8 cellular contexts compared by ENCODE assay signal in the genomic region with DNA sequence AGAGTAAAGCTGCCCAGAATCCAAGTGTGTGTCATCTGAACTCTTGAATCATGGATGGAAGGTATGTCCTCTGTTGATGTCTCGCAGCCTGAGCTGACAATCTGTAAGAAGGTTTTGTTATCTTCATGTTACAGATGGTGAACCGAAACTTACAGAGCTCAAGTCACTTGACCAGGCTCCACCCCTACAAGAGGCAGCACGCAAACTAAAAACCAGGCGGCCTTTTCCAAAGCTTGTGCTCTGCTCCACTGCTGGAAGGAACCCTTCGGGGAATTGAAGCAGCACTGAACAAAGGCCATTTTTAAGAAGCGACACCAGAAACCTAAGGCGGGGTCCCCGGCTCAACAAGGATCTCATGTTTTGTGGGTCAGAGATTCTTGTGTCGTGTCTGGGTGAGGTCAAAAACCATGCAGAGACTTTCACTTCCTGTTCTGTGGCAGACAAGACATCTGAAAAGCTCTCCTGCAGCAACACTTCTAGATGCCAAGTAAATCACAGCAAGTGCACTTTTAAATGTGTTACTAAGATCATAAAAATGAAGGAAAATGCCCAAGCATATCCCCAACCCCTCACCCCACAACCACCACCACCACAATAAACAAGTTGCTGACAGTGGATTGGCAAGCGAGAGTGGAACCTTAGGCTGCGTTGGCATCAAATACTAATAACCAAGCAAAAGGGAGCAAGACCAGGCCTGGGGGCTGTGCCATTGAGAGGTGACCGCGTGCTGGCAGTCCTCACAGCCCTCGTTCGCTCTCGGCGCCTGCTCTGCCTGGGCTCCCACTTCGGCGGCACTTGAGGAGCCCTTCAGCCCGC. TPM values are rescaled to one million over a fixed set of nuclear protein-coding genes. Genes with fewer than 3 reads are reported as not detected.
DNase-seq lines count a peak whose midpoint lies in the region; ATAC-seq and TF ChIP-seq lines count a peak whose summit lies in the region.

No MANE protein-coding gene starts in this region.

- peaks cover 6% of the 10 kb centered on the region for H3K27me3 Mint-ChIP-seq in CD4-positive, alpha-beta T cell
- H3K27me3 Mint-ChIP-seq in activated CD8-positive, alpha-beta memory T cell treated with anti-CD3 and anti-CD28 coated beads, Interleukin-2, amount 10 ng/mL, durations not matched to agents 7 days and 5 days, result peaks cover 24% of the 10 kb centered on the region
- H3K27me3 Mint-ChIP-seq in natural killer cell treated with Interleukin-12 subunit alpha and Interleukin-12 subunit beta and Interleukin-15 and Interleukin-18, amount 100 ng/mL, for 72 hours, result peaks cover 4 to 14% of the 10 kb centered on the region in 2 donors

- peak overlapping the region; percentile 92 for H3K27ac Mint-ChIP-seq in CD4-positive, alpha-beta T cell
- H3K27ac Mint-ChIP-seq in activated CD8-positive, alpha-beta memory T cell treated with anti-CD3 and anti-CD28 coated beads, Interleukin-2, amount 10 ng/mL, durations not matched to agents 7 days and 5 days, result peak overlapping the region; percentile 89
- H3K27ac Mint-ChIP-seq in natural killer cell treated with Interleukin-12 subunit alpha and Interleukin-12 subunit beta and Interleukin-15 and Interleukin-18, amount 100 ng/mL, for 72 hours, result peak overlapping the region; percentile 72 to 75

- intact Hi-C loops in CD4-positive, alpha-beta T cell (cut with DNase I, micrococcal nuclease), result loop anchor here in 1 of 2 experiments (2.0 kb wide), 1 partner anchor 28 kb away; the partner anchor contains the start of gene NQO2

- CTCF ChIA-PET in CD4-positive, alpha-beta T cell (lab: Charles Lee), result interaction anchor here (0.8 to 4.4 kb wide), 4 partner anchors 25 to 149 kb away, joined by 3 to 29 read pairs (median 4); no protein-coding TSS in a partner anchor
- CTCF ChIA-PET in activated CD8-positive, alpha-beta memory T cell treated with anti-CD3 and anti-CD28 coated beads, Interleukin-2, amount 10 ng/mL, durations not matched to agents 7 days and 5 days (lab: Charles Lee), result interaction anchor here (0.8 to 6.0 kb wide), 6 partner anchors 9 to 37 kb away, joined by 3 to 56 read pairs (median 6); partner anchors contain the start of gene NQO2

- peaks cover 62% of the 10 kb centered on the region for H3K4me1 Mint-ChIP-seq in CD4-positive, alpha-beta T cell (ENCODE audit: low read depth)
- H3K4me1 Mint-ChIP-seq in activated CD8-positive, alpha-beta memory T cell treated with anti-CD3 and anti-CD28 coated beads, Interleukin-2, amount 10 ng/mL, durations not matched to agents 7 days and 5 days, result peaks cover 56% of the 10 kb centered on the region
- H3K4me1 Mint-ChIP-seq in natural killer cell treated with Interleukin-12 subunit alpha and Interleukin-12 subunit beta and Interleukin-15 and Interleukin-18, amount 100 ng/mL, for 72 hours (ENCODE audit: low read depth in 2 of 2), result peaks cover 34 to 42% of the 10 kb centered on the region in 2 donors

- H3K27me3 ChIP-seq in CD4-positive, alpha-beta T cell (ENCODE audit: control insufficient read depth, insufficient read depth, low read length), result no peaks in the 10 kb centered on the region
- H3K27me3 ChIP-seq in MG63, result no peaks in the 10 kb centered on the region

- H3K27ac ChIP-seq in CD4-positive, alpha-beta T cell (ENCODE audit: low read depth, low read length), result peak overlapping the region; percentile 6

- no peak for TF ChIP-seq CTCF in CD4-positive, alpha-beta T cell (IDR thresholded peaks at IDR 0.05)

- H3K4me3 ChIP-seq in MG63, result no peak overlapping the region

- ATAC-seq in CD4-positive, alpha-beta T cell (ENCODE audit: poor library complexity), result peak; percentile 36
- ATAC-seq in GM19455 (IDR thresholded peaks at IDR 0.05; ENCODE audit: unreplicated experiment), result peak; percentile 75
- ATAC-seq in HG03442 (IDR thresholded peaks at IDR 0.05; ENCODE audit: unreplicated experiment), result peak; percentile 72
- no peak for ATAC-seq in activated CD8-positive, alpha-beta memory T cell treated with anti-CD3 and anti-CD28 coated beads, Interleukin-2, amount 10 ng/mL, durations not matched to agents 7 days and 5 days
- peak in 1 of 2 donors; percentile 13 for ATAC-seq in natural killer cell treated with Interleukin-12 subunit alpha and Interleukin-12 subunit beta and Interleukin-15 and Interleukin-18, amount 100 ng/mL, for 72 hours

- H3K36me3 ChIP-seq in MG63, result no peaks in the 10 kb centered on the region

- H3K9me3 Mint-ChIP-seq in CD4-positive, alpha-beta T cell, result no peaks in the 10 kb centered on the region
- H3K9me3 Mint-ChIP-seq in activated CD8-positive, alpha-beta memory T cell treated with anti-CD3 and anti-CD28 coated beads, Interleukin-2, amount 10 ng/mL, durations not matched to agents 7 days and 5 days (ENCODE audit: low read depth), result no peaks in the 10 kb centered on the region
- H3K9me3 Mint-ChIP-seq in natural killer cell treated with Interleukin-12 subunit alpha and Interleukin-12 subunit beta and Interleukin-15 and Interleukin-18, amount 100 ng/mL, for 72 hours, result no peaks in the 10 kb centered on the region

- peak overlapping the region; percentile 76 for H3K4me3 Mint-ChIP-seq in CD4-positive, alpha-beta T cell
- H3K4me3 Mint-ChIP-seq in activated CD8-positive, alpha-beta memory T cell treated with anti-CD3 and anti-CD28 coated beads, Interleukin-2, amount 10 ng/mL, durations not matched to agents 7 days and 5 days, result peak overlapping the region; percentile 45
- peak overlapping the region; percentile 74 for H3K4me3 Mint-ChIP-seq in natural killer cell treated with Interleukin-12 subunit alpha and Interleukin-12 subunit beta and Interleukin-15 and Interleukin-18, amount 100 ng/mL, for 72 hours

- POLR2A ChIA-PET in CD4-positive, alpha-beta T cell (lab: Charles Lee), result interaction anchor here (0.7 to 8.9 kb wide), 22 partner anchors 9 to 261 kb away, joined by 3 to 82 read pairs (median 6); partner anchors contain the start of genes NQO2, RIPK1, SERPINB1 and TUBB2A

- DNase-seq in CD4-positive, alpha-beta T cell, result peak; percentile 15 to 59 (median 31)
- DNase-seq in activated CD8-positive, alpha-beta memory T cell treated with anti-CD3 and anti-CD28 coated beads, Interleukin-2, amount 10 ng/mL, durations not matched to agents 7 days and 5 days, result peak; percentile 77
- no peak for DNase-seq in natural killer cell treated with Interleukin-12 subunit alpha and Interleukin-12 subunit beta and Interleukin-15 and Interleukin-18, amount 100 ng/mL, for 72 hours (ENCODE audit: low spot score)
- DNase-seq in hepatic stellate cell (ENCODE audit: low spot score) (no peak), MG63 (no peak), NCI-H2029 (lab: John Stamatoyannopoulos, UW) (no peak)

- no peaks in the 10 kb centered on the region for H3K9me3 ChIP-seq in CD4-positive, alpha-beta T cell (ENCODE audit: control insufficient read depth, low read length)
- H3K9me3 ChIP-seq in MG63, result no peaks in the 10 kb centered on the region

- peaks cover 5% of the 10 kb centered on the region for H3K36me3 Mint-ChIP-seq in CD4-positive, alpha-beta T cell (ENCODE audit: low read depth)
- peaks cover 12% of the 10 kb centered on the region for H3K36me3 Mint-ChIP-seq in activated CD8-positive, alpha-beta memory T cell treated with anti-CD3 and anti-CD28 coated beads, Interleukin-2, amount 10 ng/mL, durations not matched to agents 7 days and 5 days
- no peaks in the 10 kb centered on the region for H3K36me3 Mint-ChIP-seq in natural killer cell treated with Interleukin-12 subunit alpha and Interleukin-12 subunit beta and Interleukin-15 and Interleukin-18, amount 100 ng/mL, for 72 hours

RNA-seq across cellular contexts. Expression of gene NQO2, which starts 27.3 kb away (rescaled TPM):
- total RNA-seq in CD4-positive, alpha-beta T cell, result 1 to 10 TPM; 6.7 to 7.7 TPM
- total RNA-seq in activated CD8-positive, alpha-beta memory T cell treated with anti-CD3 and anti-CD28 coated beads, Interleukin-2, amount 10 ng/mL, durations not matched to agents 7 days and 5 days, result 10 to 100 TPM; 11.9 to 14.5 TPM
- 10 to 100 TPM; 18.0 to 35.1 TPM for total RNA-seq in natural killer cell treated with Interleukin-12 subunit alpha and Interleukin-12 subunit beta and Interleukin-15 and Interleukin-18, amount 100 ng/mL, for 72 hours
- 4.2 and 17.6 TPM in 2 replicates for total RNA-seq in MG63 (2014; rRNA removed; shearing (Covaris generic); ENCODE audit: low replicate concordance)

RNA-seq across cellular contexts. Expression of gene RIPK1, which starts 41.3 kb away (rescaled TPM):
- total RNA-seq in CD4-positive, alpha-beta T cell, result 10 to 100 TPM; 17.2 to 17.3 TPM
- 10 to 100 TPM; 26.6 to 29.6 TPM for total RNA-seq in activated CD8-positive, alpha-beta memory T cell treated with anti-CD3 and anti-CD28 coated beads, Interleukin-2, amount 10 ng/mL, durations not matched to agents 7 days and 5 days
- 10 to 100 TPM; 28.2 to 41.4 TPM for total RNA-seq in natural killer cell treated with Interleukin-12 subunit alpha and Interleukin-12 subunit beta and Interleukin-15 and Interleukin-18, amount 100 ng/mL, for 72 hours
- total RNA-seq in MG63 (2014; rRNA removed; shearing (Covaris generic); ENCODE audit: low replicate concordance), result 10.1 and 12.3 TPM in 2 replicates

RNA-seq across cellular contexts. Expression of gene SERPINB6, which starts 55.7 kb away (rescaled TPM):
- total RNA-seq in CD4-positive, alpha-beta T cell, result 10 to 100 TPM; 11.0 to 11.9 TPM
- total RNA-seq in activated CD8-positive, alpha-beta memory T cell treated with anti-CD3 and anti-CD28 coated beads, Interleukin-2, amount 10 ng/mL, durations not matched to agents 7 days and 5 days, result 10 to 100 TPM; 55.2 to 56.0 TPM
- total RNA-seq in natural killer cell treated with Interleukin-12 subunit alpha and Interleukin-12 subunit beta and Interleukin-15 and Interleukin-18, amount 100 ng/mL, for 72 hours, result 100 to 1,000 TPM; 158 to 170 TPM
- total RNA-seq in MG63 (2014; rRNA removed; shearing (Covaris generic); ENCODE audit: low replicate concordance), result 45.1 and 59.9 TPM in 2 replicates

Comparison
In these comparisons a context has a peak if more than half of its experiments do, and no peak if none do; other contexts are left out.
1. DNase-seq: peak in CD4-positive, alpha-beta T cell (10 of 10) and activated CD8-positive, alpha-beta memory T cell treated with anti-CD3 and anti-CD28 coated beads, Interleukin-2, amount 10 ng/mL, durations not matched to agents 7 days and 5 days (single experiment); none in natural killer cell treated with Interleukin-12 subunit alpha and Interleukin-12 subunit beta and Interleukin-15 and Interleukin-18, amount 100 ng/mL, for 72 hours (single experiment), hepatic stellate cell (single experiment), MG63 (single experiment) and NCI-H2029 (single experiment).
2. Peak in every context shown above with its lines, with median percentiles within 50 percentile points of each other: H3K27ac Mint-ChIP-seq and H3K4me3 Mint-ChIP-seq.